In the genomic region with DNA sequence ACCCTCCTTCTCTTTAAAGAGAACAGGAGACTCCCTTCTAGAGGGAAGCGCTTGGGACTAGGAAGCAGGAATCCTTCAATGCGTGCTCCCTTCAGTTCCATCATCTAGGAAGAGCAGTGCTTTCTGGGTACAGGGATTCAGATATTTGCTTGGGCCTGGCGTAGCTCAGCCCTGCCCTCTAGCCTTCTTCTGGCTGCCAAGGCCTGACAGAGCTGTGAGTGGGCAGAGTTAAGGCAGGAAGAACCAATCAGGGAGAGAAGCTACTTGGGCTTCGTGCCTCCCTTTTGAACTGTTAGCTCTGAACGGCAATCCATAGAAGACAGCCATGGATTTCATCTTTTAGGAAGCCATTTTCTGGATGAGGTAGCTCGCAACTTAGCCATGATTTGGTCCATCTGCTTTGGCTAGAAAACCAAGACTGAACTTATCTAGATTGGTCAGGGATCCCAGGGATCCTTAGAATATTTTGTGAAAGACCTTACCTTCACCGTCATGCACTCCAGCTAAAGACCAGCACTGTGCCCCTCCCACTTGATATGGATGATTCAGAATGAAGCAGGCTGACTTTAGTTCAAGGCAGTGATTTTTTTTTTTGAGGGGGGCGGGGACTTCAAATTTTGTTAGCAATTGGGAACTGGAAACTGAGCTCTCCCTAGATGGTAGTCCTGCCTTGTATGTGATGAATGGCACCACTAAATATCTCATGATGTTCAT, we compare ENCODE assay signal across 10 cellular contexts. TPM values are rescaled to one million over a fixed set of nuclear protein-coding genes. Genes with fewer than 3 reads are reported as not detected.
DNase-seq lines count a peak whose midpoint lies in the region; ATAC-seq and TF ChIP-seq lines count a peak whose summit lies in the region.
"Had no signal": no experiment of that assay in that cellular context is flagged by ENCODE, and none has a peak within 500 bp of the region (broad histone marks: within the 10 kb centered on the region; RNA-seq: fewer than 3 reads in every experiment).

No MANE protein-coding gene starts in this region.

- peaks cover 10% of the 10 kb centered on the region for H3K36me3 Mint-ChIP-seq in activated T-helper 1 cell treated with anti-CD3 and anti-CD28 coated beads, Interleukin-12 subunit alpha, Interleukin-12 subunit beta, Interleukin-2, Interleukin-4 antibody, amounts not matched to agents 30 ng/mL and 10 ng/mL and 1 ng/mL, durations not matched to agents 14 hours and 24 hours and 36 hours (ENCODE audit: low read depth)

- H3K27me3 ChIP-seq in right atrium auricular region: no peaks in the 10 kb centered on the region
- H3K27me3 ChIP-seq: vagina had no signal

- H3K4me1 Mint-ChIP-seq in activated T-helper 1 cell treated with anti-CD3 and anti-CD28 coated beads, Interleukin-12 subunit alpha, Interleukin-12 subunit beta, Interleukin-2, Interleukin-4 antibody, amounts not matched to agents 30 ng/mL and 10 ng/mL and 1 ng/mL, durations not matched to agents 14 hours and 24 hours and 36 hours (ENCODE audit: low read depth): peaks cover 59% of the 10 kb centered on the region

- no peaks in the 10 kb centered on the region for H3K27me3 Mint-ChIP-seq in activated T-helper 1 cell treated with anti-CD3 and anti-CD28 coated beads, Interleukin-12 subunit alpha, Interleukin-12 subunit beta, Interleukin-2, Interleukin-4 antibody, amounts not matched to agents 30 ng/mL and 10 ng/mL and 1 ng/mL, durations not matched to agents 14 hours and 24 hours and 36 hours (ENCODE audit: insufficient read depth)

- TF ChIP-seq CTCF in right atrium auricular region (IDR thresholded peaks at IDR 0.05): peak in 1 of 2 donors; percentile 42

- peak; percentile 85 for DNase-seq in A172 (ENCODE audit: low spot score)
- peak; percentile 55 for DNase-seq in EH (ENCODE audit: low read depth)
- DNase-seq in activated T-helper 1 cell treated with anti-CD3 and anti-CD28 coated beads, Interleukin-12 subunit alpha, Interleukin-12 subunit beta, Interleukin-2, Interleukin-4 antibody, amounts not matched to agents 30 ng/mL and 10 ng/mL and 1 ng/mL, durations not matched to agents 14 hours and 24 hours and 36 hours (ENCODE audit: low spot score): no peak
- no peak for DNase-seq in right atrium auricular region (ENCODE audit: low spot score)
- no peak for DNase-seq in KG1 (lab: John Stamatoyannopoulos, UW)
- DNase-seq in NCI-H1694 treated with DMSO at 0.1 percent for 48 hours (lab: John Stamatoyannopoulos, UW): no peak
- DNase-seq: NCI-H2029 had no signal

- peak overlapping the region; percentile 23 for H3K27ac Mint-ChIP-seq in activated T-helper 1 cell treated with anti-CD3 and anti-CD28 coated beads, Interleukin-12 subunit alpha, Interleukin-12 subunit beta, Interleukin-2, Interleukin-4 antibody, amounts not matched to agents 30 ng/mL and 10 ng/mL and 1 ng/mL, durations not matched to agents 14 hours and 24 hours and 36 hours

- no peaks in the 10 kb centered on the region for H3K9me3 Mint-ChIP-seq in activated T-helper 1 cell treated with anti-CD3 and anti-CD28 coated beads, Interleukin-12 subunit alpha, Interleukin-12 subunit beta, Interleukin-2, Interleukin-4 antibody, amounts not matched to agents 30 ng/mL and 10 ng/mL and 1 ng/mL, durations not matched to agents 14 hours and 24 hours and 36 hours

- peaks cover 0 to 48% of the 10 kb centered on the region in 2 donors for H3K4me1 ChIP-seq in right atrium auricular region

- H3K27ac ChIP-seq in right atrium auricular region: peak overlapping the region; percentile 8 to 53
- H3K27ac ChIP-seq: vagina had no signal

- ATAC-seq in HG03469 (IDR thresholded peaks at IDR 0.05; ENCODE audit: unreplicated experiment) (no peak), esophagus mucosa (no peak)

- no peak overlapping the region for H3K4me3 ChIP-seq in right atrium auricular region
- H3K4me3 ChIP-seq: vagina had no signal

- H3K9me3 ChIP-seq in right atrium auricular region: no peaks in the 10 kb centered on the region
- H3K9me3 ChIP-seq: vagina had no signal

- intact Hi-C loops in activated T-helper 1 cell treated with anti-CD3 and anti-CD28 coated beads, Interleukin-12 subunit alpha, Interleukin-12 subunit beta, Interleukin-2, Interleukin-4 antibody, amounts not matched to agents 30 ng/mL and 10 ng/mL and 1 ng/mL, durations not matched to agents 14 hours and 24 hours and 36 hours (cut with micrococcal nuclease): no loop called here

- H3K36me3 ChIP-seq in right atrium auricular region: peaks cover 6% of the 10 kb centered on the region
- H3K36me3 ChIP-seq: vagina had no signal

- no peak overlapping the region for H3K4me3 Mint-ChIP-seq in activated T-helper 1 cell treated with anti-CD3 and anti-CD28 coated beads, Interleukin-12 subunit alpha, Interleukin-12 subunit beta, Interleukin-2, Interleukin-4 antibody, amounts not matched to agents 30 ng/mL and 10 ng/mL and 1 ng/mL, durations not matched to agents 14 hours and 24 hours and 36 hours

RNA-seq across cellular contexts. Expression of a gene that starts 2.5 kb away (rescaled TPM):
- 12.2 and 14.8 TPM in 2 replicates for total RNA-seq in A172 (2014; rRNA removed; shearing (Covaris generic))
- total RNA-seq in activated T-helper 1 cell treated with anti-CD3 and anti-CD28 coated beads, Interleukin-12 subunit alpha, Interleukin-12 subunit beta, Interleukin-2, Interleukin-4 antibody, amounts not matched to agents 30 ng/mL and 10 ng/mL and 1 ng/mL, durations not matched to agents 14 hours and 24 hours and 36 hours: 5.1 and 6.4 TPM in 2 replicates
- total RNA-seq in right atrium auricular region (10 to 100 TPM; 65.0 to 87.6 TPM), esophagus mucosa (1.4 TPM)

RNA-seq across cellular contexts. Expression of a gene that starts 32.3 kb away (rescaled TPM):
- total RNA-seq in A172 (2014; rRNA removed; shearing (Covaris generic)): 17.6 and 21.8 TPM in 2 replicates
- total RNA-seq in activated T-helper 1 cell treated with anti-CD3 and anti-CD28 coated beads, Interleukin-12 subunit alpha, Interleukin-12 subunit beta, Interleukin-2, Interleukin-4 antibody, amounts not matched to agents 30 ng/mL and 10 ng/mL and 1 ng/mL, durations not matched to agents 14 hours and 24 hours and 36 hours: 45.8 and 46.2 TPM in 2 replicates
- total RNA-seq in right atrium auricular region (1 to 10 TPM; 6.6 to 8.3 TPM), esophagus mucosa (2.7 TPM)

RNA-seq across cellular contexts. Expression of a gene that starts 35.7 kb away (rescaled TPM):
- total RNA-seq in A172 (2014; rRNA removed; shearing (Covaris generic)): 51.8 and 53.2 TPM in 2 replicates
- 81.0 and 87.5 TPM in 2 replicates for total RNA-seq in activated T-helper 1 cell treated with anti-CD3 and anti-CD28 coated beads, Interleukin-12 subunit alpha, Interleukin-12 subunit beta, Interleukin-2, Interleukin-4 antibody, amounts not matched to agents 30 ng/mL and 10 ng/mL and 1 ng/mL, durations not matched to agents 14 hours and 24 hours and 36 hours
- total RNA-seq in right atrium auricular region (10 to 100 TPM; 26.7 to 48.1 TPM), esophagus mucosa (28.7 TPM)

RNA-seq across cellular contexts. Expression of a gene that starts 56.7 kb away (rescaled TPM):
- 64.1 and 68.5 TPM in 2 replicates for total RNA-seq in A172 (2014; rRNA removed; shearing (Covaris generic))
- 67.4 and 71.8 TPM in 2 replicates for total RNA-seq in activated T-helper 1 cell treated with anti-CD3 and anti-CD28 coated beads, Interleukin-12 subunit alpha, Interleukin-12 subunit beta, Interleukin-2, Interleukin-4 antibody, amounts not matched to agents 30 ng/mL and 10 ng/mL and 1 ng/mL, durations not matched to agents 14 hours and 24 hours and 36 hours
- total RNA-seq in right atrium auricular region (10 to 100 TPM; 48.8 to 67.0 TPM), esophagus mucosa (13.4 TPM)

RNA-seq across cellular contexts. Expression of a gene that starts 58.4 kb away (rescaled TPM):
- total RNA-seq in A172 (2014; rRNA removed; shearing (Covaris generic)): 11.6 and 11.7 TPM in 2 replicates
- 18.5 and 19.5 TPM in 2 replicates for total RNA-seq in activated T-helper 1 cell treated with anti-CD3 and anti-CD28 coated beads, Interleukin-12 subunit alpha, Interleukin-12 subunit beta, Interleukin-2, Interleukin-4 antibody, amounts not matched to agents 30 ng/mL and 10 ng/mL and 1 ng/mL, durations not matched to agents 14 hours and 24 hours and 36 hours
- total RNA-seq in right atrium auricular region: 1 to 10 TPM; 9.0 to 9.5 TPM
- 2.5 TPM for total RNA-seq in esophagus mucosa

Comparison
In these comparisons a context has a peak if more than half of its experiments do, and no peak if none do; other contexts are left out.
1. DNase-seq: peak in A172 (single experiment) and EH (single experiment); none in activated T-helper 1 cell treated with anti-CD3 and anti-CD28 coated beads, Interleukin-12 subunit alpha, Interleukin-12 subunit beta, Interleukin-2, Interleukin-4 antibody, amounts not matched to agents 30 ng/mL and 10 ng/mL and 1 ng/mL, durations not matched to agents 14 hours and 24 hours and 36 hours (single experiment), right atrium auricular region (single experiment), KG1 (single experiment) and NCI-H1694 treated with DMSO at 0.1 percent for 48 hours (single experiment).